32 cellular contexts compared by ENCODE assay signal in genomic region chr13:38391341-38391740, GRCh38.
"Had no signal": no experiment of that assay in that cellular context is flagged by ENCODE, and none has a peak within 500 bp of the region (broad histone marks: within the 10 kb centered on the region; RNA-seq: fewer than 3 reads in every experiment).

No MANE protein-coding gene starts in this region.

- H3K4me1 ChIP-seq: gastroesophageal sphincter, heart right ventricle had no signal

- H3K27ac ChIP-seq: brain microvascular endothelial cell, epithelial cell of prostate, esophagus squamous epithelium, gastroesophageal sphincter, heart right ventricle, VCaP had no signal

- ATAC-seq: activated T-cell treated with anti-CD3 and anti-CD28 coated beads, Interleukin-2, amount 50 U/mL, for 72 hours; effector memory CD8-positive, alpha-beta T cell; gastroesophageal sphincter; heart right ventricle; WTC11 had no signal

- FAIRE-seq: astrocyte, bronchial epithelial cell, colon, endothelial cell of umbilical vein had no signal

- H3K36me3 ChIP-seq: brain microvascular endothelial cell, esophagus squamous epithelium, gastroesophageal sphincter, heart right ventricle had no signal

- H3K9me3 ChIP-seq: esophagus squamous epithelium had no signal

- H3K4me3 ChIP-seq: esophagus squamous epithelium, gastroesophageal sphincter, heart right ventricle had no signal

- H3K27me3 ChIP-seq: brain microvascular endothelial cell, gastroesophageal sphincter, heart right ventricle had no signal

- DNase-seq: activated CD4-positive, alpha-beta memory T cell treated with anti-CD3 and anti-CD28 coated beads, Interleukin-2, amount 10 ng/mL, durations not matched to agents 7 days and 5 days; activated CD4-positive, alpha-beta T cell treated with anti-CD3 and anti-CD28 coated beads for 1 hour; activated CD4-positive, alpha-beta T cell treated with anti-CD3 and anti-CD28 coated beads for 4 hours; activated CD4-positive, alpha-beta T cell treated with anti-CD3 and anti-CD28 coated beads, Interleukin-2, amount 10 ng/mL, durations not matched to agents 7 days and 5 days; activated CD4-positive, alpha-beta T cell treated with anti-CD3 and anti-CD28 coated beads, Interleukin-2, amount 50 U/mL, for 4 hours; activated CD8-positive, alpha-beta memory T cell treated with anti-CD3 and anti-CD28 coated beads, Interleukin-2, amount 50 U/mL, for 48 hours; activated effector memory CD4-positive, alpha-beta T cell treated with Interleukin-2 at 50 U/mL for 16 hours; activated gamma-delta T cell treated with Interleukin-2 at 50 U/mL for 16 hours; activated naive CD4-positive, alpha-beta T cell treated with anti-CD3 and anti-CD28 coated beads, Interleukin-2, amount 50 U/mL, for 16 hours; activated naive CD4-positive, alpha-beta T cell treated with Interleukin-2 at 50 U/mL for 16 hours; activated T-cell treated with anti-CD3 and anti-CD28 coated beads for 4 hours; activated T-cell treated with anti-CD3 and anti-CD28 coated beads, Interleukin-2, amount 50 U/mL, for 24 hours; activated T-cell treated with anti-CD3 and anti-CD28 coated beads, Interleukin-2, amount 50 U/mL, for 72 hours; amniotic stem cell; anterior cingulate cortex; brain microvascular endothelial cell; cortex of kidney; dermis blood vessel endothelial cell; effector CD4-positive, alpha-beta T cell; effector memory CD8-positive, alpha-beta T cell; esophagus squamous epithelium; foreskin melanocyte; heart right ventricle; T-helper 2 cell had no signal
